ENCODE assay signal across 20 cellular contexts in genomic region chr18:22452226-22452668, GRCh38. TPM values are rescaled to one million over a fixed set of nuclear protein-coding genes. Genes with fewer than 3 reads are reported as not detected.
DNase-seq lines count a peak whose midpoint lies in the region; ATAC-seq and TF ChIP-seq lines count a peak whose summit lies in the region.
"Had no signal": no experiment of that assay in that cellular context is flagged by ENCODE, and none has a peak within 500 bp of the region (broad histone marks: within the 10 kb centered on the region; RNA-seq: fewer than 3 reads in every experiment).

No MANE protein-coding gene starts in this region.

- CTCF ChIA-PET in WTC11 (lab: Charles Lee): interaction anchor here (0.6 to 1.7 kb wide), 6 partner anchors 12 to 195 kb away, joined by 3 to 8 read pairs (median 4); no protein-coding TSS in a partner anchor

- peaks cover 14% of the 10 kb centered on the region for H3K27me3 Mint-ChIP-seq in WTC11 (ENCODE audit: low read depth)
- H3K27me3 Mint-ChIP-seq: activated B cell treated with CpG ODN at 0.5 μM for 24 hours; activated CD8-positive, alpha-beta T cell treated with anti-CD3 and anti-CD28 coated beads for 36 hours; activated naive CD4-positive, alpha-beta T cell treated with anti-CD3 and anti-CD28 coated beads, Interleukin-2, amount 50 U/mL, for 24 hours had no signal

- in situ Hi-C loops in GM13976 (cut with MboI; ENCODE audit: low sequenced_read_pairs, unreplicated experiment): no loop called here

- H3K36me3 Mint-ChIP-seq in WTC11: peaks cover 15% of the 10 kb centered on the region
- no peaks in the 10 kb centered on the region for H3K36me3 Mint-ChIP-seq in stimulated activated effector memory CD8-positive, alpha-beta T cell treated with anti-CD3 and anti-CD28 coated beads, Interleukin-12 subunit alpha, Interleukin-12 subunit beta, amount 100 ng/mL, for 72 hours
- H3K36me3 Mint-ChIP-seq: activated naive CD4-positive, alpha-beta T cell treated with anti-CD3 and anti-CD28 coated beads, Interleukin-2, amount 50 U/mL, for 24 hours had no signal

- no peak overlapping the region for H3K27ac Mint-ChIP-seq in WTC11
- peak overlapping the region; percentile 9 for H3K27ac Mint-ChIP-seq in stimulated activated effector memory CD8-positive, alpha-beta T cell treated with anti-CD3 and anti-CD28 coated beads, Interleukin-12 subunit alpha, Interleukin-12 subunit beta, amount 100 ng/mL, for 72 hours
- H3K27ac Mint-ChIP-seq: activated B cell treated with CpG ODN at 0.5 μM for 24 hours; activated CD8-positive, alpha-beta T cell treated with anti-CD3 and anti-CD28 coated beads for 36 hours; activated naive CD4-positive, alpha-beta T cell treated with anti-CD3 and anti-CD28 coated beads, Interleukin-2, amount 50 U/mL, for 24 hours; activated T-cell treated with anti-CD3 and anti-CD28 coated beads, Interleukin-2, amount 50 U/mL, for 72 hours had no signal

- peaks cover 23% of the 10 kb centered on the region for H3K4me1 Mint-ChIP-seq in WTC11
- peaks cover 7% of the 10 kb centered on the region for H3K4me1 Mint-ChIP-seq in stimulated activated effector memory CD8-positive, alpha-beta T cell treated with anti-CD3 and anti-CD28 coated beads, Interleukin-12 subunit alpha, Interleukin-12 subunit beta, amount 100 ng/mL, for 72 hours
- H3K4me1 Mint-ChIP-seq: activated B cell treated with CpG ODN at 0.5 μM for 24 hours; activated naive CD4-positive, alpha-beta T cell treated with anti-CD3 and anti-CD28 coated beads, Interleukin-2, amount 50 U/mL, for 24 hours had no signal

- H3K4me3 Mint-ChIP-seq in WTC11: peak overlapping the region; percentile 61
- H3K4me3 Mint-ChIP-seq in stimulated activated effector memory CD8-positive, alpha-beta T cell treated with anti-CD3 and anti-CD28 coated beads, Interleukin-12 subunit alpha, Interleukin-12 subunit beta, amount 100 ng/mL, for 72 hours: no peak overlapping the region
- H3K4me3 Mint-ChIP-seq: activated B cell treated with CpG ODN at 0.5 μM for 24 hours; activated CD8-positive, alpha-beta T cell treated with anti-CD3 and anti-CD28 coated beads for 36 hours; activated naive CD4-positive, alpha-beta T cell treated with anti-CD3 and anti-CD28 coated beads, Interleukin-2, amount 50 U/mL, for 24 hours; activated T-cell treated with anti-CD3 and anti-CD28 coated beads, Interleukin-2, amount 50 U/mL, for 72 hours; nephron had no signal

- TF ChIP-seq CTCF in WTC11 (IDR thresholded peaks at IDR 0.05) (no peak), GM13976 (IDR thresholded peaks at IDR 0.05; ENCODE audit: borderline replicate concordance, control extremely low read depth, extremely low read depth, insufficient read depth, missing control alignments) (no peak)

- peaks cover 23% of the 10 kb centered on the region for H3K9me3 Mint-ChIP-seq in WTC11
- no peaks in the 10 kb centered on the region for H3K9me3 Mint-ChIP-seq in stimulated activated effector memory CD8-positive, alpha-beta T cell treated with anti-CD3 and anti-CD28 coated beads, Interleukin-12 subunit alpha, Interleukin-12 subunit beta, amount 100 ng/mL, for 72 hours

- POLR2A ChIA-PET in WTC11 (lab: Charles Lee): interaction anchor here (0.6 kb wide), 1 partner anchor 256 kb away, joined by 5 read pairs; no protein-coding TSS in a partner anchor

- ATAC-seq in WTC11 (no peak), left lobe of liver (peak; percentile 46)
- no peak for ATAC-seq in stimulated activated effector memory CD8-positive, alpha-beta T cell treated with anti-CD3 and anti-CD28 coated beads, Interleukin-12 subunit alpha, Interleukin-12 subunit beta, amount 100 ng/mL, for 72 hours
- ATAC-seq: activated CD8-positive, alpha-beta T cell treated with anti-CD3 and anti-CD28 coated beads for 36 hours; activated T-cell treated with anti-CD3 and anti-CD28 coated beads, Interleukin-2, amount 50 U/mL, for 72 hours; gastrocnemius medialis had no signal

- DNase-seq in NOMO-1 treated with DMSO at 0.1 percent for 48 hours (lab: John Stamatoyannopoulos, UW; ENCODE audit: unreplicated experiment): peak; percentile 5
- no peak for DNase-seq in NOMO-1 treated with dmso at 0.1 percent for 144 hours (lab: John Stamatoyannopoulos, UW; ENCODE audit: unreplicated experiment)
- DNase-seq in WTC11 (ENCODE audit: low spot score): no peak
- no peak for DNase-seq in left lobe of liver (ENCODE audit: low spot score)
- no peak for DNase-seq in stimulated activated effector memory CD8-positive, alpha-beta T cell treated with anti-CD3 and anti-CD28 coated beads, Interleukin-12 subunit alpha, Interleukin-12 subunit beta, amount 100 ng/mL, for 72 hours (ENCODE audit: low spot score in 2 of 2)
- no peak for DNase-seq in amniotic stem cell (lab: John Stamatoyannopoulos, UW)
- DNase-seq in NCI-H1436 treated with DMSO at 0.1 percent for 48 hours (lab: John Stamatoyannopoulos, UW): no peak
- no peak for DNase-seq in GM13976 (ENCODE audit: low spot score)
- DNase-seq: activated B cell treated with CpG ODN at 0.5 μM for 24 hours; activated CD8-positive, alpha-beta T cell treated with anti-CD3 and anti-CD28 coated beads for 36 hours; activated T-cell treated with anti-CD3 and anti-CD28 coated beads, Interleukin-2, amount 50 U/mL, for 72 hours; cortex of kidney; gastrocnemius medialis; NCI-H187 treated with DMSO at 0.1 percent for 48 hours; NCI-H446; SHP77 treated with DMSO at 0.1 percent for 48 hours; stimulated activated CD4-positive, alpha-beta T cell treated with anti-CD3 and anti-CD28 coated beads, Interleukin-12 subunit alpha, Interleukin-12 subunit beta, amount 100 ng/mL, for 4 hours had no signal

TF ChIP-seq in WTC11, 78 proteins besides CTCF, POLR2A, EP300 and RAD21 (continues in another document):
- no peak for TF ChIP-seq USF1 (CRISPR knock-in tag; IDR thresholded peaks at IDR 0.05)
- TF ChIP-seq IRF2 (CRISPR knock-in tag; IDR thresholded peaks at IDR 0.05; ENCODE audit: borderline replicate concordance, low read depth): no peak
- no peak for TF ChIP-seq MXD4 (CRISPR knock-in tag; IDR thresholded peaks at IDR 0.05; ENCODE audit: borderline replicate concordance)
- no peak for TF ChIP-seq ZBTB21 (CRISPR knock-in tag; IDR thresholded peaks at IDR 0.05; ENCODE audit: borderline replicate concordance)
- TF ChIP-seq, protein P1, sequence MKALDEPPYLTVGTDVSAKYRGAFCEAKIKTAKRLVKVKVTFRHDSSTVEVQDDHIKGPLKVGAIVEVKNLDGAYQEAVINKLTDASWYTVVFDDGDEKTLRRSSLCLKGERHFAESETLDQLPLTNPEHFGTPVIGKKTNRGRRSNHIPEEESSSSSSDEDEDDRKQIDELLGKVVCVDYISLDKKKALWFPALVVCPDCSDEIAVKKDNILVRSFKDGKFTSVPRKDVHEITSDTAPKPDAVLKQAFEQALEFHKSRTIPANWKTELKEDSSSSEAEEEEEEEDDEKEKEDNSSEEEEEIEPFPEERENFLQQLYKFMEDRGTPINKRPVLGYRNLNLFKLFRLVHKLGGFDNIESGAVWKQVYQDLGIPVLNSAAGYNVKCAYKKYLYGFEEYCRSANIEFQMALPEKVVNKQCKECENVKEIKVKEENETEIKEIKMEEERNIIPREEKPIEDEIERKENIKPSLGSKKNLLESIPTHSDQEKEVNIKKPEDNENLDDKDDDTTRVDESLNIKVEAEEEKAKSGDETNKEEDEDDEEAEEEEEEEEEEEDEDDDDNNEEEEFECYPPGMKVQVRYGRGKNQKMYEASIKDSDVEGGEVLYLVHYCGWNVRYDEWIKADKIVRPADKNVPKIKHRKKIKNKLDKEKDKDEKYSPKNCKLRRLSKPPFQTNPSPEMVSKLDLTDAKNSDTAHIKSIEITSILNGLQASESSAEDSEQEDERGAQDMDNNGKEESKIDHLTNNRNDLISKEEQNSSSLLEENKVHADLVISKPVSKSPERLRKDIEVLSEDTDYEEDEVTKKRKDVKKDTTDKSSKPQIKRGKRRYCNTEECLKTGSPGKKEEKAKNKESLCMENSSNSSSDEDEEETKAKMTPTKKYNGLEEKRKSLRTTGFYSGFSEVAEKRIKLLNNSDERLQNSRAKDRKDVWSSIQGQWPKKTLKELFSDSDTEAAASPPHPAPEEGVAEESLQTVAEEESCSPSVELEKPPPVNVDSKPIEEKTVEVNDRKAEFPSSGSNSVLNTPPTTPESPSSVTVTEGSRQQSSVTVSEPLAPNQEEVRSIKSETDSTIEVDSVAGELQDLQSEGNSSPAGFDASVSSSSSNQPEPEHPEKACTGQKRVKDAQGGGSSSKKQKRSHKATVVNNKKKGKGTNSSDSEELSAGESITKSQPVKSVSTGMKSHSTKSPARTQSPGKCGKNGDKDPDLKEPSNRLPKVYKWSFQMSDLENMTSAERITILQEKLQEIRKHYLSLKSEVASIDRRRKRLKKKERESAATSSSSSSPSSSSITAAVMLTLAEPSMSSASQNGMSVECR (CRISPR knock-in tag; IDR thresholded peaks at IDR 0.05; ENCODE audit: borderline replicate concordance): no peak
- TF ChIP-seq, protein P2, sequence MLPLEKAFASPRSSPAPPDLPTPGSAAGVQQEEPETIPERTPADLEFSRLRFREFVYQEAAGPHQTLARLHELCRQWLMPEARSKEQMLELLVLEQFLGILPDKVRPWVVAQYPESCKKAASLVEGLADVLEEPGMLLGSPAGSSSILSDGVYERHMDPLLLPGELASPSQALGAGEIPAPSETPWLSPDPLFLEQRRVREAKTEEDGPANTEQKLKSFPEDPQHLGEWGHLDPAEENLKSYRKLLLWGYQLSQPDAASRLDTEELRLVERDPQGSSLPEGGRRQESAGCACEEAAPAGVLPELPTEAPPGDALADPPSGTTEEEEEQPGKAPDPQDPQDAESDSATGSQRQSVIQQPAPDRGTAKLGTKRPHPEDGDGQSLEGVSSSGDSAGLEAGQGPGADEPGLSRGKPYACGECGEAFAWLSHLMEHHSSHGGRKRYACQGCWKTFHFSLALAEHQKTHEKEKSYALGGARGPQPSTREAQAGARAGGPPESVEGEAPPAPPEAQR (CRISPR knock-in tag; IDR thresholded peaks at IDR 0.05): no peak

RNA-seq across cellular contexts. Expression of gene CTAGE1, which starts 34.5 kb away (rescaled TPM):
- total RNA-seq in WTC11 (2021) (not detected in 3 replicates), left lobe of liver (not detected)
- total RNA-seq: activated B cell treated with CpG ODN at 0.5 μM for 24 hours; activated CD8-positive, alpha-beta T cell treated with anti-CD3 and anti-CD28 coated beads for 36 hours; activated T-cell treated with anti-CD3 and anti-CD28 coated beads, Interleukin-2, amount 50 U/mL, for 72 hours; gastrocnemius medialis; T-helper 1 cell treated with Interleukin-12 subunit alpha and Interleukin-12 subunit beta and Interleukin-4 antibody, amounts not matched to agents 30 ng/mL and 1 ng/mL, for 36 hours had no signal
